Comparison of ENCODE assay signal across 1 cellular context in genomic region chr3:53682807-53683206, GRCh38.
TF ChIP-seq lines count a peak whose summit lies in the region.

No MANE protein-coding gene starts in this region.

TF ChIP-seq in HepG2, 621 proteins besides CTCF, POLR2A, EP300 and RAD21 (continued from another document):
- no peak for TF ChIP-seq SKIL (CRISPR knock-in tag; IDR thresholded peaks at IDR 0.05; ENCODE audit: borderline replicate concordance)
